ENCODE assay signal across 21 cellular contexts in genomic region chr11:14075679-14076078, GRCh38.
A peak's percentile ranks its signal among the peaks of the same experiment; 100 is the strongest.
DNase-seq lines count a peak whose midpoint lies in the region; ATAC-seq and TF ChIP-seq lines count a peak whose summit lies in the region.
"Had no signal": no experiment of that assay in that cellular context is flagged by ENCODE, and none has a peak within 500 bp of the region (broad histone marks: within the 10 kb centered on the region; RNA-seq: fewer than 3 reads in every experiment).

No MANE protein-coding gene starts in this region.

- POLR2A ChIA-PET in OCI-LY7 (lab: Charles Lee) = interaction anchor here (0.8 to 1.4 kb wide), 4 partner anchors 8 to 236 kb away, joined by 3 to 6 read pairs (median 3); no protein-coding TSS in a partner anchor

- intact Hi-C loops in OCI-LY7 (cut with micrococcal nuclease; ENCODE audit: unreplicated experiment) (loop anchor here (10.0 kb wide), 1 partner anchor 611 kb away; the partner anchor contains the start of gene BTBD10), mucosa of descending colon (cut with DNase I, micrococcal nuclease) (no loop called here)

- H3K4me2 ChIP-seq in OCI-LY7 (ENCODE audit: low read length) = no peak overlapping the region

- H3K4me3 ChIP-seq in OCI-LY7 (ENCODE audit: low read depth, low read length, poor library complexity, severe bottlenecking) (no peak overlapping the region), mucosa of descending colon (no peak overlapping the region)
- peak overlapping the region; percentile 18 for H3K4me3 ChIP-seq in effector memory CD4-positive, alpha-beta T cell (ENCODE audit: insufficient read depth, low read depth, low read length, poor library complexity, severe bottlenecking)
- H3K4me3 ChIP-seq: body of pancreas, esophagus muscularis mucosa, gastrocnemius medialis, left ventricle myocardium inferior, sigmoid colon, uterus had no signal

- peak overlapping the region; percentile 75; the same call in 1 of the 2 replicates for H2AFZ ChIP-seq in OCI-LY7 (ENCODE audit: low read length)

- no peaks in the 10 kb centered on the region for H3K9me2 ChIP-seq in OCI-LY7 (ENCODE audit: insufficient read depth, low read length)

- no peaks in the 10 kb centered on the region for H3K27me3 ChIP-seq in effector memory CD4-positive, alpha-beta T cell (replicated peaks; ENCODE audit: control insufficient read depth, insufficient read depth, low read length, poor library complexity, severe bottlenecking)
- H3K27me3 ChIP-seq: body of pancreas, esophagus muscularis mucosa, gastrocnemius medialis, sigmoid colon, uterus had no signal

- H3K27ac ChIP-seq in OCI-LY7 (ENCODE audit: low read depth, low read length, poor library complexity, severe bottlenecking) = no peak overlapping the region
- H3K27ac ChIP-seq in effector memory CD4-positive, alpha-beta T cell (ENCODE audit: insufficient read depth, low read length, poor library complexity, severe bottlenecking) = peak overlapping the region; percentile 39
- H3K27ac ChIP-seq: body of pancreas, esophagus muscularis mucosa, gastrocnemius medialis, HL-60, left ventricle myocardium inferior, sigmoid colon had no signal

- BruUV-seq in OCI-LY7 (replicated peaks; lab: Mats Ljungman, UMichigan) = no TSS peak

- no peaks in the 10 kb centered on the region for H4K20me1 ChIP-seq in OCI-LY7 (ENCODE audit: insufficient read depth, low read length)

- no peak for DNase-seq in activated naive CD4-positive, alpha-beta T cell treated with anti-CD3 and anti-CD28 coated beads, Interleukin-2, amount 10 ng/mL, durations not matched to agents 7 days and 5 days
- DNase-seq in activated naive CD4-positive, alpha-beta T cell treated with Interleukin-2 at 50 U/mL for 16 hours = no peak
- DNase-seq in OCI-LY7 (ENCODE audit: low spot score) (no peak), HuH-7 (ENCODE audit: low spot score) (no peak), mucosa of descending colon (no peak), GM20000 (ENCODE audit: low spot score) (no peak)
- no peak for DNase-seq in effector memory CD4-positive, alpha-beta T cell
- DNase-seq: body of pancreas; effector CD8-positive, alpha-beta T cell; gastrocnemius medialis; H7; hypothalamus; left ventricle myocardium inferior; RPMI8226; sigmoid colon; T1000; uterus had no signal

- H3K27ac Mint-ChIP-seq in activated naive CD4-positive, alpha-beta T cell treated with anti-CD3 and anti-CD28 coated beads, Interleukin-2, amount 10 ng/mL, durations not matched to agents 7 days and 5 days = peak overlapping the region; percentile 58
- H3K27ac Mint-ChIP-seq: CD14-positive monocyte, mesothelial cell of epicardium had no signal

- no peaks in the 10 kb centered on the region for H3K79me2 ChIP-seq in OCI-LY7 (ENCODE audit: insufficient read depth, low read depth, low read length)

- TF ChIP-seq CTCF in OCI-LY7 (conservative IDR thresholded peaks at IDR 0.05; ENCODE audit: low read length) = no peak
- no peak for TF ChIP-seq CTCF in mucosa of descending colon (IDR thresholded peaks at IDR 0.05)
- no peak for TF ChIP-seq CTCF in GM20000 (IDR thresholded peaks at IDR 0.05; ENCODE audit: extremely low read depth, missing control alignments)

- H3K27me3 Mint-ChIP-seq in activated naive CD4-positive, alpha-beta T cell treated with anti-CD3 and anti-CD28 coated beads, Interleukin-2, amount 10 ng/mL, durations not matched to agents 7 days and 5 days = peaks cover 4% of the 10 kb centered on the region

- peak overlapping the region; percentile 42 for H3K4me3 Mint-ChIP-seq in activated naive CD4-positive, alpha-beta T cell treated with anti-CD3 and anti-CD28 coated beads, Interleukin-2, amount 10 ng/mL, durations not matched to agents 7 days and 5 days
- H3K4me3 Mint-ChIP-seq: CD14-positive monocyte, mesothelial cell of epicardium had no signal

- H3K36me3 ChIP-seq in OCI-LY7 (ENCODE audit: insufficient read depth, low read length) (no peaks in the 10 kb centered on the region), mucosa of descending colon (ENCODE audit: low read depth) (no peaks in the 10 kb centered on the region)
- H3K36me3 ChIP-seq in effector memory CD4-positive, alpha-beta T cell (ENCODE audit: control insufficient read depth, insufficient read depth, low read length) = no peaks in the 10 kb centered on the region
- H3K36me3 ChIP-seq: esophagus muscularis mucosa, gastrocnemius medialis, left ventricle myocardium inferior, sigmoid colon, uterus had no signal

- no peaks in the 10 kb centered on the region for H3K9me3 Mint-ChIP-seq in activated naive CD4-positive, alpha-beta T cell treated with anti-CD3 and anti-CD28 coated beads, Interleukin-2, amount 10 ng/mL, durations not matched to agents 7 days and 5 days
- H3K9me3 Mint-ChIP-seq: mesothelial cell of epicardium had no signal

- CTCF ChIA-PET in activated naive CD4-positive, alpha-beta T cell treated with anti-CD3 and anti-CD28 coated beads, Interleukin-2, amount 10 ng/mL, durations not matched to agents 7 days and 5 days (lab: Charles Lee) = no interaction called here
- CTCF ChIA-PET in OCI-LY7 (lab: Charles Lee; ENCODE audit: unreplicated experiment) = no interaction called here

- no peak for ATAC-seq in mucosa of descending colon
- ATAC-seq: body of pancreas, gastrocnemius medialis had no signal

- peaks cover 56% of the 10 kb centered on the region for H3K4me1 Mint-ChIP-seq in activated naive CD4-positive, alpha-beta T cell treated with anti-CD3 and anti-CD28 coated beads, Interleukin-2, amount 10 ng/mL, durations not matched to agents 7 days and 5 days

- H3K9me3 ChIP-seq in OCI-LY7 (ENCODE audit: low read length) = no peaks in the 10 kb centered on the region
- no peaks in the 10 kb centered on the region for H3K9me3 ChIP-seq in effector memory CD4-positive, alpha-beta T cell (ENCODE audit: control insufficient read depth, low read length)
- H3K9me3 ChIP-seq in mucosa of descending colon = no peaks in the 10 kb centered on the region
- H3K9me3 ChIP-seq: body of pancreas, esophagus muscularis mucosa, gastrocnemius medialis, left ventricle myocardium inferior, sigmoid colon, uterus had no signal

- peaks cover 4% of the 10 kb centered on the region for H3K36me3 Mint-ChIP-seq in activated naive CD4-positive, alpha-beta T cell treated with anti-CD3 and anti-CD28 coated beads, Interleukin-2, amount 10 ng/mL, durations not matched to agents 7 days and 5 days
- H3K36me3 Mint-ChIP-seq: CD14-positive monocyte, mesothelial cell of epicardium had no signal

- H3K4me1 ChIP-seq in OCI-LY7 (ENCODE audit: insufficient read depth, low read length, poor library complexity, severe bottlenecking) = peaks cover 37% of the 10 kb centered on the region
- H3K4me1 ChIP-seq in effector memory CD4-positive, alpha-beta T cell (ENCODE audit: control insufficient read depth, insufficient read depth, low read length, poor library complexity, severe bottlenecking) = peaks cover 34% of the 10 kb centered on the region
- no peaks in the 10 kb centered on the region for H3K4me1 ChIP-seq in mucosa of descending colon (ENCODE audit: low read depth)
- H3K4me1 ChIP-seq: body of pancreas, gastrocnemius medialis, left ventricle myocardium inferior, sigmoid colon, uterus had no signal
